In the genomic region with DNA sequence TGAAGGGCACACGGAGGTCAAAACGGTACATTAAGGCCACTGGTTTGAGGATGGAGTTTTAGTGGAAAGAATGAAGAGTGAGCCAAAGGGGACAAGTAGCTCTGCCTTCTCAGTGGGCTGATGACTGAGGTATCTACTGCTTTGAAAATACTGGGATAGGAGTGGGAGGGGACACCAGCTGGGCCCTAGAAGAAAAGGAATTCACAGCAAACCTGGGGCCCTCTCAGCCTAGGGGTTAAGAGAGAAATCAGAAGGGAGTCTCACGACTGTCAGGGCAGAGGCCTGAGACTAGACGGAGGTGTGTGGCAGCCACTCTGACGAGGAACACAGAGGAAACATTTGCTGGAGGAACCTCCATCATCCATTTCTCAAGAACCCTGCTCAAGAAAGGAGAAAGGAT, we compare ENCODE assay signal across 27 cellular contexts.
DNase-seq lines count a peak whose midpoint lies in the region; ATAC-seq and TF ChIP-seq lines count a peak whose summit lies in the region.
"Had no signal": no experiment of that assay in that cellular context is flagged by ENCODE, and none has a peak within 500 bp of the region (broad histone marks: within the 10 kb centered on the region; RNA-seq: fewer than 3 reads in every experiment).

No MANE protein-coding gene starts in this region.

- H2AFZ ChIP-seq in IMR-90 (replicated peaks; ENCODE audit: low read length, poor library complexity), result peak overlapping the region; percentile 60
- no peak overlapping the region for H2AFZ ChIP-seq in mesenchymal stem cell (ENCODE audit: low read depth, low read length)
- H2AFZ ChIP-seq: GM23248 had no signal

- TF ChIP-seq POLR2A in IMR-90 (IDR thresholded peaks at IDR 0.05; ENCODE audit: low read depth, low read length) (no peak), suprapubic skin (IDR thresholded peaks at IDR 0.05) (no peak)

- peak overlapping the region; percentile 96 for H2AK5ac ChIP-seq in IMR-90 (ENCODE audit: low read depth, low read length)
- H2AK5ac ChIP-seq in mesenchymal stem cell (ENCODE audit: low read length, severe bottlenecking), result no peak overlapping the region

- TF ChIP-seq CTCF in AG04450 (IDR thresholded peaks at IDR 0.05; ENCODE audit: low read depth, low read length) (no peak), IMR-90 (conservative IDR thresholded peaks at IDR 0.05; ENCODE audit: low read depth, low read length) (no peak), chondrocyte (IDR thresholded peaks at IDR 0.05) (no peak), suprapubic skin (IDR thresholded peaks at IDR 0.05) (no peak), BE2C (IDR thresholded peaks at IDR 0.05; ENCODE audit: low read depth, low read length) (no peak)

- H3K14ac ChIP-seq in IMR-90 (replicated peaks; ENCODE audit: low read depth, low read length) (peak overlapping the region; percentile 90), mesenchymal stem cell (ENCODE audit: low read length in 2 of 2) (no peak overlapping the region)

- in situ Hi-C loops in IMR-90 (cut with MboI; ENCODE audit: low sequenced_read_pairs), result no loop called here

- H4K91ac ChIP-seq in IMR-90 (ENCODE audit: insufficient read depth, low read depth, low read length) (peak overlapping the region; percentile 94), mesenchymal stem cell (ENCODE audit: low read length) (no peak overlapping the region)

- no peak overlapping the region for H2BK12ac ChIP-seq in mesenchymal stem cell (ENCODE audit: low read length in 2 of 2)

- no peaks in the 10 kb centered on the region for H4K20me1 ChIP-seq in IMR-90 (ENCODE audit: insufficient read depth, low read length)

- no peaks in the 10 kb centered on the region for H3K27me3 Mint-ChIP-seq in chondrocyte (ENCODE audit: low read depth)
- H3K27me3 Mint-ChIP-seq: activated naive CD8-positive, alpha-beta T cell; IgD-negative memory B cell had no signal

- peak overlapping the region; percentile 89 for H3K18ac ChIP-seq in IMR-90 (ENCODE audit: low read depth, low read length)
- no peak overlapping the region for H3K18ac ChIP-seq in mesenchymal stem cell (ENCODE audit: low read depth in 1 of 2, low read length in 2 of 2)

- BruUV-seq in IMR-90 (replicated peaks; lab: Mats Ljungman, UMichigan), result no TSS peak

- intact Hi-C loops in IMR-90 (cut with micrococcal nuclease), result no loop called here

- no CpG with 5 or more reads among the region's 5 CpGs for WGBS in IMR-90 (ENCODE audit: extremely low coverage in 2 of 2, insufficient read length in 1 of 2), 2 experiments
- 79% methylated on average over 2 of the region's 5 CpGs for WGBS in mesenchymal stem cell
- 94% methylated on average over 5 of the region's 5 CpGs for WGBS in suprapubic skin

- no peak for TF ChIP-seq EP300 in suprapubic skin (IDR thresholded peaks at IDR 0.05)

- peak overlapping the region; percentile 93 for H2BK20ac ChIP-seq in IMR-90 (ENCODE audit: low read depth, low read length)

- H3K27ac ChIP-seq in AG04450 (ENCODE audit: low read depth, low read length) (peak overlapping the region; percentile 53), IMR-90 (ENCODE audit: insufficient read depth, low read length) (peak overlapping the region; percentile 95), mesenchymal stem cell (ENCODE audit: low read length, poor library complexity, severe bottlenecking) (no peak overlapping the region), suprapubic skin (no peak overlapping the region)
- H3K27ac ChIP-seq: GM23248, uterus had no signal

- peak overlapping the region; percentile 58 to 84 for H4K8ac ChIP-seq in IMR-90 (ENCODE audit: low read depth in 2 of 2, low read length in 2 of 2)
- H4K8ac ChIP-seq in mesenchymal stem cell (ENCODE audit: low read length), result peak overlapping the region; percentile 81

- H3K4me2 ChIP-seq in IMR-90 (ENCODE audit: low read depth, low read length) (peak overlapping the region; percentile 35; the same call in 1 of the 2 replicates), mesenchymal stem cell (ENCODE audit: low read length, poor library complexity, severe bottlenecking) (no peak overlapping the region)
- H3K4me2 ChIP-seq: smooth muscle cell had no signal

- DNase-seq in AG04450 (ENCODE audit: low read depth, low spot score) (no peak), IMR-90 (no peak), chondrocyte (ENCODE audit: low spot score) (no peak), mesenchymal stem cell (no peak), suprapubic skin (ENCODE audit: low spot score in 2 of 2) (no peak), BE2C (no peak), medulla oblongata (ENCODE audit: extremely low spot score) (no peak), ureter (ENCODE audit: low spot score) (no peak)
- DNase-seq: activated CD4-positive, alpha-beta T cell treated with anti-CD3 and anti-CD28 coated beads, Interleukin-2, amount 50 U/mL, for 4 hours; activated CD4-positive, CD25-positive, alpha-beta regulatory T cell; AML-193; DMS 273 treated with DMSO at 0.1 percent for 48 hours; GM23248; NCI-H1436 treated with DMSO at 0.1 percent for 48 hours; NCI-H2081 treated with DMSO at 0.1 percent for 48 hours; NCI-H226; NCI-H526 treated with DMSO at 0.1 percent for 48 hours; posterior cingulate gyrus; right cardiac atrium; stimulated activated naive CD4-positive, alpha-beta T cell treated with Interleukin-2 at 50 U/mL for 16 hours; uterus had no signal

- CTCF ChIA-PET in AG04450 (lab: Charles Lee), result no interaction called here
- CTCF ChIA-PET in IMR-90 (lab: Yijun Ruan, JAX), result interaction anchor here (0.8 kb wide), 1 partner anchor 75 kb away, joined by 4 read pairs; no protein-coding TSS in a partner anchor

- no peaks in the 10 kb centered on the region for H3K9me3 ChIP-seq in AG04450 (ENCODE audit: control insufficient read depth, insufficient read depth, low read length)
- H3K9me3 ChIP-seq in IMR-90 (ENCODE audit: control insufficient read depth, insufficient read depth, low read length), result peaks cover 3% of the 10 kb centered on the region; the same call in 1 of the 2 replicates
- no peaks in the 10 kb centered on the region for H3K9me3 ChIP-seq in mesenchymal stem cell (ENCODE audit: control insufficient read depth, low read length)
- H3K9me3 ChIP-seq in suprapubic skin, result no peaks in the 10 kb centered on the region
- no peaks in the 10 kb centered on the region for H3K9me3 ChIP-seq in BE2C
- H3K9me3 ChIP-seq: uterus had no signal

- POLR2A ChIA-PET in AG04450 (lab: Yijun Ruan, JAX), result interaction anchor here (1.1 kb wide), 1 partner anchor 8 kb away, joined by 4 read pairs; no protein-coding TSS in a partner anchor
- POLR2A ChIA-PET in IMR-90 (lab: Charles Lee; ENCODE audit: unreplicated experiment), result no interaction called here

- peak overlapping the region; percentile 81 for H3K27ac Mint-ChIP-seq in chondrocyte (ENCODE audit: unreplicated experiment)
- H3K27ac Mint-ChIP-seq: activated naive CD8-positive, alpha-beta T cell; activated T-helper 1 cell treated with anti-CD3 and anti-CD28 coated beads, Interleukin-12 subunit alpha, Interleukin-12 subunit beta, Interleukin-2, Interleukin-4 antibody, amounts not matched to agents 30 ng/mL and 10 ng/mL and 1 ng/mL, durations not matched to agents 14 hours and 24 hours and 36 hours; IgD-negative memory B cell had no signal

- H3K4me1 ChIP-seq in IMR-90 (ENCODE audit: control insufficient read depth, insufficient read depth, low read length), result peaks cover 13% of the 10 kb centered on the region
- H3K4me1 ChIP-seq in mesenchymal stem cell (ENCODE audit: control insufficient read depth, insufficient read depth, low read depth, low read length), result peaks cover 5% of the 10 kb centered on the region
- H3K4me1 ChIP-seq in suprapubic skin, result no peaks in the 10 kb centered on the region
- peaks cover 8% of the 10 kb centered on the region for H3K4me1 ChIP-seq in BE2C
- H3K4me1 ChIP-seq: uterus had no signal

- dilution Hi-C loops in IMR-90 (cut with HindIII; ENCODE audit: low sequenced_read_pairs, unreplicated experiment), result no loop called here

- 0 out of 2 replicates have a peak overlapping the region, but pooled peaks have one; percentile 18 for H3K9ac ChIP-seq in IMR-90 (ENCODE audit: low read depth, low read length)
- H3K9ac ChIP-seq in mesenchymal stem cell (ENCODE audit: low read length), result no peak overlapping the region
- H3K9ac ChIP-seq: GM23248 had no signal

- no peaks in the 10 kb centered on the region for H3K9me3 Mint-ChIP-seq in chondrocyte (ENCODE audit: low read depth)
- H3K9me3 Mint-ChIP-seq: activated T-helper 1 cell treated with anti-CD3 and anti-CD28 coated beads, Interleukin-12 subunit alpha, Interleukin-12 subunit beta, Interleukin-2, Interleukin-4 antibody, amounts not matched to agents 30 ng/mL and 10 ng/mL and 1 ng/mL, durations not matched to agents 14 hours and 24 hours and 36 hours; IgD-negative memory B cell; neural crest cell had no signal

- peak overlapping the region; percentile 55 for H2AK9ac ChIP-seq in IMR-90 (replicated peaks; ENCODE audit: low read depth, low read length, poor library complexity)

- H3K4me1 Mint-ChIP-seq in chondrocyte (ENCODE audit: low read depth), result peaks cover 34% of the 10 kb centered on the region

- 0 out of 4 replicates have a peak, but pooled peaks cover 0 to 9% of the 10 kb centered on the region in 2 experiments for H3K79me1 ChIP-seq in IMR-90 (ENCODE audit: low read depth in 1 of 2, low read length in 2 of 2)
- H3K79me1 ChIP-seq in mesenchymal stem cell (replicated peaks; ENCODE audit: low read length, poor library complexity, severe bottlenecking), result peaks cover 31% of the 10 kb centered on the region

- peaks cover 10% of the 10 kb centered on the region for H3K9me1 ChIP-seq in IMR-90 (ENCODE audit: insufficient read depth, low read length)

- H2BK120ac ChIP-seq in IMR-90 (ENCODE audit: low read depth, low read length), result peak overlapping the region; percentile 92
- H2BK120ac ChIP-seq in mesenchymal stem cell (ENCODE audit: low read depth, low read length), result no peak overlapping the region

- H2BK5ac ChIP-seq in IMR-90 (ENCODE audit: low read depth, low read length, poor library complexity, severe bottlenecking) (peak overlapping the region; percentile 81), mesenchymal stem cell (ENCODE audit: low read depth, low read length, poor library complexity, severe bottlenecking) (no peak overlapping the region)

- H3K4ac ChIP-seq in IMR-90 (ENCODE audit: low read depth, low read length), result peak overlapping the region; percentile 95
- no peak overlapping the region for H3K4ac ChIP-seq in mesenchymal stem cell (ENCODE audit: low read depth in 1 of 2, low read length in 2 of 2)

- H3K4me3 ChIP-seq in AG04450 (ENCODE audit: low read depth, low read length), result no peak overlapping the region
- no peak overlapping the region for H3K4me3 ChIP-seq in IMR-90 (ENCODE audit: insufficient read depth, low read depth, low read length)
- H3K4me3 ChIP-seq in mesenchymal stem cell (ENCODE audit: insufficient read depth in 1 of 2, low read depth in 1 of 2, low read length in 2 of 2), result no peak overlapping the region
- H3K4me3 ChIP-seq in suprapubic skin, result no peak overlapping the region
- no peak overlapping the region for H3K4me3 ChIP-seq in BE2C (ENCODE audit: low read depth, low read length)
- H3K4me3 ChIP-seq: GM23248, lung, smooth muscle cell, uterus had no signal

- peak overlapping the region; percentile 59; the same call in 1 of the 2 replicates for H3K56ac ChIP-seq in IMR-90 (ENCODE audit: extremely low read depth, insufficient read depth, low read length)

- H2BK15ac ChIP-seq in IMR-90 (ENCODE audit: low read depth, low read length), result peak overlapping the region; percentile 86
- H2BK15ac ChIP-seq in mesenchymal stem cell (ENCODE audit: low read depth, poor library complexity, severe bottlenecking), result no peak overlapping the region

- ATAC-seq in IMR-90 (ENCODE audit: low read depth), result 0 out of 2 replicates have a peak, but pooled peaks have one; percentile 6
- ATAC-seq: right cardiac atrium had no signal

- no peak overlapping the region for H3K4me3 Mint-ChIP-seq in chondrocyte (ENCODE audit: unreplicated experiment)
- H3K4me3 Mint-ChIP-seq: activated naive CD8-positive, alpha-beta T cell; activated T-helper 1 cell treated with anti-CD3 and anti-CD28 coated beads, Interleukin-12 subunit alpha, Interleukin-12 subunit beta, Interleukin-2, Interleukin-4 antibody, amounts not matched to agents 30 ng/mL and 10 ng/mL and 1 ng/mL, durations not matched to agents 14 hours and 24 hours and 36 hours; IgD-negative memory B cell; neural crest cell had no signal

- H3K36me3 Mint-ChIP-seq in chondrocyte (ENCODE audit: low read depth), result no peaks in the 10 kb centered on the region
- H3K36me3 Mint-ChIP-seq: IgD-negative memory B cell had no signal

- H4K5ac ChIP-seq in IMR-90 (ENCODE audit: low read depth, low read length), result peak overlapping the region; percentile 73

- H3K23ac ChIP-seq in IMR-90 (ENCODE audit: low read depth, low read length), result peak overlapping the region; percentile 79
- H3K23ac ChIP-seq in mesenchymal stem cell (ENCODE audit: low read length in 2 of 2), result no peak overlapping the region

- H3K36me3 ChIP-seq in IMR-90 (ENCODE audit: control insufficient read depth, insufficient read depth, low read length) (no peaks in the 10 kb centered on the region), mesenchymal stem cell (ENCODE audit: control insufficient read depth in 1 of 2, insufficient read depth in 2 of 2, low read depth in 1 of 2, low read length in 2 of 2) (no peaks in the 10 kb centered on the region), suprapubic skin (no peaks in the 10 kb centered on the region), BE2C (no peaks in the 10 kb centered on the region)
- H3K36me3 ChIP-seq: uterus had no signal

- H3K27me3 ChIP-seq in AG04450 (ENCODE audit: control insufficient read depth, insufficient read depth, low read length) (no peaks in the 10 kb centered on the region), IMR-90 (ENCODE audit: control insufficient read depth, insufficient read depth, low read length) (no peaks in the 10 kb centered on the region), mesenchymal stem cell (ENCODE audit: control insufficient read depth in 1 of 2, insufficient read depth in 1 of 2, low read length in 2 of 2) (no peaks in the 10 kb centered on the region), suprapubic skin (no peaks in the 10 kb centered on the region), BE2C (no peaks in the 10 kb centered on the region)
- H3K27me3 ChIP-seq: uterus had no signal

- no peak for TF ChIP-seq RAD21 in IMR-90 (IDR thresholded peaks at IDR 0.05; ENCODE audit: low read length)

Comparison
In these comparisons a context has a peak if more than half of its experiments do, and no peak if none do; other contexts are left out.
1. H3K27ac ChIP-seq: peak in AG04450 (single experiment) and IMR-90 (single experiment); none in mesenchymal stem cell (single experiment) and suprapubic skin (single experiment).